In the genomic region with DNA sequence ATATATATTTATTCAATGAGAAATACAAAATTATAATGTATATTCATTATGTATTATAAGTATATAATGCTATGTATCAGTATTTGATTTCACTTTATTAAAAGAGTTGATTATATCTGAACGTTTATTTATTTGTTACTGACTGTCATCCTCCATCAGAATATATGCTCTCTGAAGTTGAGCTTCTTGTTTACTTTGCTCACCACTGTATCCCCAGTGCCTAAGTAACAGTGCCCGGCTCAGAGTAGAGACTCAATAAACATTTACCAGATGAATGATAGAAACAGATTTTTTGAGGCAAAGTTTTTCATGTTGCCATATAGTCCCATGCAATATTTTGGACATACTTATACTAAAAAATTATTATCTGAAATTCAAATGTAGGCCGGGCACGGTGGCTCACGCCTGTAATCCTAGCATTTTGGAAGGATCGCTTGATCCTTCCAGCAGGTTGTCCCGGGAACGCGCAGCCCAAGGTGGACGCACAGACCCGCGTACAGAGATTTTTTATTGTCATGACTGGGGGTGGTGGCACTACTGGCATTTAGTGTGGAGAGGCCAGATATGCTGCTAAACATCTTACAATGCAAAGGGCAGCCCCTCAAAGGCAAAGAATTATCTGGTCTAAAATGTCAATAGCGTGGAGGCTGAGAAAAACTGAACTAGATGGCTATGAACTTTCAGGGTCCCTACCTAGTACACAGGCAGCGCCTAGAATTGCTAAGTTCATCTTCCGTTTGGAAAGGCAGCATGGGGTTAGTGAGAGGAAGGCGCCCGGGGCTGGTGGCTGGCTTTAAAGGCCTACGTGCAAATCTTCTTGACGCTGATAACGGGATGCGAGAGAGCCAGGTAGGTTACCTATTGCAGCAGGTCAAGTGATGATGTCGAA, we compare ENCODE assay signal across 8 cellular contexts. TPM values are rescaled to one million over a fixed set of nuclear protein-coding genes. Genes with fewer than 3 reads are reported as not detected.
DNase-seq lines count a peak whose midpoint lies in the region; ATAC-seq, FAIRE-seq and TF ChIP-seq lines count a peak whose summit lies in the region.

No MANE protein-coding gene starts in this region.

- H4K20me1 ChIP-seq in DOHH2 (ENCODE audit: control insufficient read depth, insufficient read depth, low read depth, low read length), result peaks cover 13% of the 10 kb centered on the region; the same call in 1 of the 2 replicates

- H3K9me3 ChIP-seq in DOHH2 (ENCODE audit: control insufficient read depth, insufficient read depth, low read length), result no peaks in the 10 kb centered on the region
- no peaks in the 10 kb centered on the region for H3K9me3 ChIP-seq in HUES64 (ENCODE audit: insufficient read depth, low read depth, low read length)
- H3K9me3 ChIP-seq in mononuclear cell (ENCODE audit: low read depth, low read length), result no peaks in the 10 kb centered on the region

- peak overlapping the region; percentile 90 for H3K4me2 ChIP-seq in DOHH2 (ENCODE audit: low read length)

- in situ Hi-C loops in GM13977 (cut with MboI; ENCODE audit: low pct_unique_long_range_greater_than_20kb, low sequenced_read_pairs, unreplicated experiment), result no loop called here

- DNase-seq in bronchial epithelial cell (ENCODE audit: low read depth) (no peak), GM13977 (ENCODE audit: low spot score) (no peak), NCI-H1930 (lab: John Stamatoyannopoulos, UW) (no peak), HT-29 (ENCODE audit: low spot score) (no peak)

- peak; percentile 21 for ATAC-seq in GM21526 (IDR thresholded peaks at IDR 0.05; ENCODE audit: low FRiP score, unreplicated experiment)

- peaks cover 27% of the 10 kb centered on the region for H3K4me1 ChIP-seq in DOHH2 (ENCODE audit: control insufficient read depth, low read length)
- H3K4me1 ChIP-seq in HUES64 (ENCODE audit: insufficient read depth, low read length), result peaks cover 9% of the 10 kb centered on the region; the same call in 1 of the 2 replicates
- peaks cover 25% of the 10 kb centered on the region for H3K4me1 ChIP-seq in mononuclear cell (ENCODE audit: insufficient read depth, low read length)

- H3K4me3 ChIP-seq in DOHH2 (ENCODE audit: low read length) (peak overlapping the region; percentile 88), HUES64 (ENCODE audit: low read length) (peak overlapping the region; percentile 75), bronchial epithelial cell (ENCODE audit: low read depth, low read length) (peak overlapping the region; percentile 94), mononuclear cell (ENCODE audit: low read length) (peak overlapping the region; percentile 72)

- H3K36me3 ChIP-seq in DOHH2 (ENCODE audit: control insufficient read depth, low read length) (peaks cover 36% of the 10 kb centered on the region), HUES64 (ENCODE audit: insufficient read depth, low read length) (no peaks in the 10 kb centered on the region), bronchial epithelial cell (ENCODE audit: control insufficient read depth, insufficient read depth, low read length) (no peaks in the 10 kb centered on the region)

- H3K9me2 ChIP-seq in DOHH2 (replicated peaks; ENCODE audit: control insufficient read depth, low read length), result no peaks in the 10 kb centered on the region

- no peaks in the 10 kb centered on the region for H3F3A ChIP-seq in DOHH2 (ENCODE audit: control insufficient read depth, insufficient read depth)

- TF ChIP-seq CTCF in DOHH2 (IDR thresholded peaks at IDR 0.05; ENCODE audit: low read depth, low read length, poor library complexity, severe bottlenecking) (no peak), bronchial epithelial cell (IDR thresholded peaks at IDR 0.05; ENCODE audit: insufficient read depth, low read length, severe bottlenecking) (no peak), GM13977 (IDR thresholded peaks at IDR 0.05; ENCODE audit: extremely low read depth, insufficient read depth, missing control alignments) (no peak)

- H3K27ac ChIP-seq in DOHH2 (ENCODE audit: low read depth, low read length) (no peak overlapping the region), HUES64 (ENCODE audit: low read depth, low read length) (0 out of 2 replicates have a peak overlapping the region, but pooled peaks have one; percentile 38)

- WGBS in HUES64, result 15% methylated on average over 20 of the region's 22 CpGs

- no peak for FAIRE-seq in bronchial epithelial cell (lab: Jason Lieb, UNC)

- peak overlapping the region; percentile 70 for H3K9ac ChIP-seq in HUES64 (ENCODE audit: low read depth, low read length)

- peaks cover 42% of the 10 kb centered on the region for H3K79me2 ChIP-seq in DOHH2 (ENCODE audit: control insufficient read depth, low read length)

- H3K27me3 ChIP-seq in DOHH2 (ENCODE audit: control insufficient read depth, low read length), result no peaks in the 10 kb centered on the region
- no peaks in the 10 kb centered on the region for H3K27me3 ChIP-seq in HUES64 (ENCODE audit: insufficient read depth, low read length)
- H3K27me3 ChIP-seq in bronchial epithelial cell (ENCODE audit: control insufficient read depth, insufficient read depth, low read length), result no peaks in the 10 kb centered on the region
- H3K27me3 ChIP-seq in mononuclear cell (ENCODE audit: insufficient read depth, low read length), result no peaks in the 10 kb centered on the region

RNA-seq across cellular contexts. Expression of a gene that starts 0.7 kb away (rescaled TPM):
- polyA plus RNA-seq in HUES64 (2013, experiment 1 of 2), result 7.3 TPM
- polyA plus RNA-seq in HUES64 (2013, experiment 2 of 2), result 8.6 TPM
- total RNA-seq in bronchial epithelial cell (5.5 and 7.1 TPM in 2 replicates), mononuclear cell (4.9 TPM)
- 4.7 and 7.7 TPM in 2 replicates for total RNA-seq in HT-29 (2014; rRNA removed; shearing (Covaris generic))

RNA-seq across cellular contexts. Expression of a gene that starts 31.0 kb away (rescaled TPM):
- polyA plus RNA-seq in HUES64 (2013, experiment 1 of 2), result 39.1 TPM
- 40.4 TPM for polyA plus RNA-seq in HUES64 (2013, experiment 2 of 2)
- total RNA-seq in bronchial epithelial cell (39.0 and 78.7 TPM in 2 replicates), mononuclear cell (41.8 TPM)
- 8.6 and 13.7 TPM in 2 replicates for total RNA-seq in HT-29 (2014; rRNA removed; shearing (Covaris generic))

RNA-seq across cellular contexts. Expression of a gene that starts 31.0 kb away (rescaled TPM):
- polyA plus RNA-seq in HUES64 (2013, experiment 1 of 2), result 17.1 TPM
- polyA plus RNA-seq in HUES64 (2013, experiment 2 of 2), result 22.2 TPM
- total RNA-seq in bronchial epithelial cell (67.9 and 70.4 TPM in 2 replicates), mononuclear cell (0.31 TPM)
- 39.8 and 41.3 TPM in 2 replicates for total RNA-seq in HT-29 (2014; rRNA removed; shearing (Covaris generic))

Comparison
In these comparisons a context has a peak if more than half of its experiments do, and no peak if none do; other contexts are left out.
1. RNA of a gene that starts 31.0 kb away (total RNA-seq): 67.9 to 70.4 TPM in bronchial epithelial cell and 39.8 to 41.3 TPM in HT-29; 0.31 TPM in mononuclear cell (single experiment); every median in the first group is over 10 times any median in the second.
2. Peak in every context shown above with its lines, with median percentiles within 50 percentile points of each other: H3K4me3 ChIP-seq.